Comparison of ENCODE assay signal across 10 cellular contexts in genomic region chr5:132775439-132776076, GRCh38. TPM values are rescaled to one million over a fixed set of nuclear protein-coding genes. Genes with fewer than 3 reads are reported as not detected.
A peak's percentile ranks its signal among the peaks of the same experiment; 100 is the strongest.
DNase-seq lines count a peak whose midpoint lies in the region; ATAC-seq and TF ChIP-seq lines count a peak whose summit lies in the region.
"Had no signal": no experiment of that assay in that cellular context is flagged by ENCODE, and none has a peak within 500 bp of the region (broad histone marks: within the 10 kb centered on the region; RNA-seq: fewer than 3 reads in every experiment).

No MANE protein-coding gene starts in this region.

- H3K4me1 ChIP-seq in left lung (peaks cover 14 to 35% of the 10 kb centered on the region in 2 donors), upper lobe of left lung (peaks cover 35 to 56% (median 40%) of the 10 kb centered on the region in 4 donors)

- no peaks in the 10 kb centered on the region for H3K36me3 Mint-ChIP-seq in activated naive CD4-positive, alpha-beta T cell treated with anti-CD3 and anti-CD28 coated beads, Interleukin-2, amount 10 ng/mL, durations not matched to agents 7 days and 5 days

- CTCF ChIA-PET in activated naive CD4-positive, alpha-beta T cell treated with anti-CD3 and anti-CD28 coated beads, Interleukin-2, amount 10 ng/mL, durations not matched to agents 7 days and 5 days (lab: Charles Lee): interaction anchor here (0.8 kb wide), 1 partner anchor 45 kb away, joined by 3 read pairs; no protein-coding TSS in a partner anchor

- no peak for TF ChIP-seq CTCF in brain microvascular endothelial cell (IDR thresholded peaks at IDR 0.05; ENCODE audit: low read depth, low read length, missing control alignments)
- TF ChIP-seq CTCF in left lung (IDR thresholded peaks at IDR 0.05): no peak
- TF ChIP-seq CTCF in upper lobe of left lung (IDR thresholded peaks at IDR 0.05): no peak

- H3K9me3 ChIP-seq in left lung (no peaks in the 10 kb centered on the region), upper lobe of left lung (no peaks in the 10 kb centered on the region)

- no peak overlapping the region for H3K27ac Mint-ChIP-seq in activated naive CD4-positive, alpha-beta T cell treated with anti-CD3 and anti-CD28 coated beads, Interleukin-2, amount 10 ng/mL, durations not matched to agents 7 days and 5 days

- no peak for TF ChIP-seq EP300 in upper lobe of left lung (IDR thresholded peaks at IDR 0.05)

- peaks cover 24% of the 10 kb centered on the region for H3K4me1 Mint-ChIP-seq in activated naive CD4-positive, alpha-beta T cell treated with anti-CD3 and anti-CD28 coated beads, Interleukin-2, amount 10 ng/mL, durations not matched to agents 7 days and 5 days

- DNase-seq in activated naive CD4-positive, alpha-beta T cell treated with anti-CD3 and anti-CD28 coated beads, Interleukin-2, amount 10 ng/mL, durations not matched to agents 7 days and 5 days: no peak
- DNase-seq in activated naive CD4-positive, alpha-beta T cell (lab: John Stamatoyannopoulos, UW): no peak
- no peak for DNase-seq in brain microvascular endothelial cell
- no peak for DNase-seq in left lung
- no peak for DNase-seq in upper lobe of left lung
- DNase-seq in DMS53 treated with DMSO at 0.1 percent for 48 hours (lab: John Stamatoyannopoulos, UW; ENCODE audit: unreplicated experiment): no peak
- no peak for DNase-seq in stimulated activated CD4-positive, alpha-beta T cell treated with anti-CD3 and anti-CD28 coated beads, Interleukin-4, amount 100 ng/mL, for 1 hour
- DNase-seq: NCI-H1694 treated with DMSO at 0.1 percent for 48 hours had no signal

- H3K27me3 ChIP-seq in brain microvascular endothelial cell (replicated peaks): no peaks in the 10 kb centered on the region
- H3K27me3 ChIP-seq in left lung: peaks cover 0 to 57% of the 10 kb centered on the region in 2 donors
- no peaks in the 10 kb centered on the region for H3K27me3 ChIP-seq in upper lobe of left lung

- ATAC-seq in left lung (peak; percentile 22), upper lobe of left lung (ENCODE audit: low FRiP score in 2 of 2) (no peak), HG03045 (IDR thresholded peaks at IDR 0.05; ENCODE audit: unreplicated experiment) (no peak)

- in situ Hi-C loops in brain microvascular endothelial cell (cut with HindIII; ENCODE audit: low pct_ligation_motif_present, low sequenced_read_pairs): no loop called here

- H3K27ac ChIP-seq in brain microvascular endothelial cell: no peak overlapping the region
- H3K27ac ChIP-seq in left lung: no peak overlapping the region
- peak overlapping the region in 3 of 4 donors; percentile 81 to 89 (median 87) for H3K27ac ChIP-seq in upper lobe of left lung

- H3K4me3 Mint-ChIP-seq in activated naive CD4-positive, alpha-beta T cell treated with anti-CD3 and anti-CD28 coated beads, Interleukin-2, amount 10 ng/mL, durations not matched to agents 7 days and 5 days: peak overlapping the region; percentile 67

- H3K9me3 Mint-ChIP-seq in activated naive CD4-positive, alpha-beta T cell treated with anti-CD3 and anti-CD28 coated beads, Interleukin-2, amount 10 ng/mL, durations not matched to agents 7 days and 5 days: no peaks in the 10 kb centered on the region

- H3K36me3 ChIP-seq in brain microvascular endothelial cell (replicated peaks) (no peaks in the 10 kb centered on the region), left lung (no peaks in the 10 kb centered on the region), upper lobe of left lung (no peaks in the 10 kb centered on the region)

- H3K27me3 Mint-ChIP-seq in activated naive CD4-positive, alpha-beta T cell treated with anti-CD3 and anti-CD28 coated beads, Interleukin-2, amount 10 ng/mL, durations not matched to agents 7 days and 5 days: peaks cover 72% of the 10 kb centered on the region

- intact Hi-C loops in left lung (cut with DNase I): no loop called here

- H3K4me3 ChIP-seq in brain microvascular endothelial cell (ENCODE audit: low read depth, low read length) (peak overlapping the region; percentile 77), left lung (peak overlapping the region; percentile 71 to 80), upper lobe of left lung (peak overlapping the region in 3 of 4 donors; percentile 80 to 95 (median 94))

- WGBS in upper lobe of left lung, 2 donors: 47 to 62% methylated on average over 8 of the region's 8 CpGs

- no peak for TF ChIP-seq POLR2A in upper lobe of left lung (IDR thresholded peaks at IDR 0.05)

RNA-seq across cellular contexts. Expression of gene SEPTIN8, which starts 1.5 kb away (rescaled TPM):
- total RNA-seq in left lung (10 to 100 TPM; 38.8 to 53.8 TPM), upper lobe of left lung (10 to 100 TPM; 26.3 to 41.5 (median 31.5) TPM)

RNA-seq across cellular contexts. Expression of gene CCNI2, which starts 28.3 kb away (rescaled TPM):
- 1 to 10 TPM; 1.1 to 1.8 TPM for total RNA-seq in left lung
- under 1 TPM in 5 of 6 donors, not detected in 1; 0.26 to 0.84 (median 0.46) TPM for total RNA-seq in upper lobe of left lung
- total RNA-seq: subcutaneous adipose tissue had no signal

RNA-seq across cellular contexts. Expression of gene SOWAHA, which starts 37.5 kb away (rescaled TPM):
- total RNA-seq in left lung (under 1 TPM in 1 of 2 donors, not detected in 1; 0.16 TPM), upper lobe of left lung (1 to 10 TPM in 1 of 6 donors, under 1 TPM in 4, not detected in 1; 0.30 to 1.0 (median 0.55) TPM)

RNA-seq across cellular contexts. Expression of gene KIF3A, which starts 38.2 kb away (rescaled TPM):
- 10 to 100 TPM in 1 of 2 donors, 1 to 10 TPM in 1; 8.9 to 15.2 TPM for total RNA-seq in left lung
- 10 to 100 TPM; 10.3 to 22.3 (median 17.0) TPM for total RNA-seq in upper lobe of left lung

RNA-seq across cellular contexts. Expression of gene SHROOM1, which starts 54.9 kb away (rescaled TPM):
- total RNA-seq in left lung (10 to 100 TPM; 15.8 to 20.6 TPM), upper lobe of left lung (10 to 100 TPM in 5 of 6 donors, 1 to 10 TPM in 1; 7.7 to 27.6 (median 20.0) TPM)

Comparison
In these comparisons a context has a peak if more than half of its experiments do, and no peak if none do; other contexts are left out.
1. H3K27ac ChIP-seq: peak in upper lobe of left lung (3 of 4); none in brain microvascular endothelial cell (single experiment) and left lung (0 of 2).
2. Peak in every context shown above with its lines, with median percentiles within 50 percentile points of each other: H3K4me3 ChIP-seq.